Comparison of ENCODE assay signal across 21 cellular contexts in genomic region chr1:15737324-15738319, GRCh38. TPM values are rescaled to one million over a fixed set of nuclear protein-coding genes. Genes with fewer than 3 reads are reported as not detected.
DNase-seq lines count a peak whose midpoint lies in the region; FAIRE-seq and TF ChIP-seq lines count a peak whose summit lies in the region.
"Had no signal": no experiment of that assay in that cellular context is flagged by ENCODE, and none has a peak within 500 bp of the region (broad histone marks: within the 10 kb centered on the region; RNA-seq: fewer than 3 reads in every experiment).

No MANE protein-coding gene starts in this region.

- H3K9ac ChIP-seq in BLaER1 = 0 out of 2 replicates have a peak overlapping the region, but pooled peaks have one; percentile 19

- POLR2A ChIA-PET in RWPE1 (lab: Yijun Ruan, JAX; ENCODE audit: low non-redundant PET) = interaction anchor here (0.6 to 0.7 kb wide), 2 partner anchors 74 to 118 kb away, joined by 3 read pairs; no protein-coding TSS in a partner anchor

- H3K4me3 Mint-ChIP-seq in glutamatergic neuron (ENCODE audit: unreplicated experiment) (no peak overlapping the region), progenitor cell of endocrine pancreas (ENCODE audit: low read depth) (no peak overlapping the region)

- DNase-seq in RWPE1 (ENCODE audit: low spot score) (no peak), glutamatergic neuron (no peak), progenitor cell of endocrine pancreas (ENCODE audit: low spot score, unreplicated experiment) (no peak), GM12892 (ENCODE audit: insufficient read length) (no peak), NCI-H1694 treated with DMSO at 0.1 percent for 48 hours (lab: John Stamatoyannopoulos, UW) (no peak), kidney glomerular epithelial cell (lab: John Stamatoyannopoulos, UW) (no peak)
- DNase-seq in activated naive CD4-positive, alpha-beta T cell treated with Interleukin-2 at 50 U/mL for 16 hours = no peak
- DNase-seq: activated CD4-positive, CD25-positive, alpha-beta regulatory T cell treated with anti-CD3 and anti-CD28 coated beads, Interleukin-2, amount 50 U/mL, for 72 hours; activated CD8-positive, alpha-beta memory T cell treated with anti-CD3 and anti-CD28 coated beads, Interleukin-2, amount 50 U/mL, for 48 hours; activated gamma-delta T cell treated with Interleukin-2 at 50 U/mL for 16 hours; Caco-2; mesenchymal stem cell; ovary; SHP77 treated with DMSO at 0.1 percent for 48 hours; spleen; stimulated activated naive CD4-positive, alpha-beta T cell had no signal

- H3K36me3 Mint-ChIP-seq in glutamatergic neuron (ENCODE audit: unreplicated experiment) = no peaks in the 10 kb centered on the region
- peaks cover 4% of the 10 kb centered on the region for H3K36me3 Mint-ChIP-seq in progenitor cell of endocrine pancreas (ENCODE audit: insufficient read depth)

- peaks cover 28% of the 10 kb centered on the region for H3K36me3 ChIP-seq in BLaER1
- H3K36me3 ChIP-seq: ovary had no signal

- peak overlapping the region; percentile 59 for H3K27ac Mint-ChIP-seq in glutamatergic neuron (ENCODE audit: unreplicated experiment)
- H3K27ac Mint-ChIP-seq in progenitor cell of endocrine pancreas = peak overlapping the region; percentile 87

- H3K9me3 Mint-ChIP-seq in glutamatergic neuron (ENCODE audit: unreplicated experiment) (peaks cover 3% of the 10 kb centered on the region), progenitor cell of endocrine pancreas (ENCODE audit: low read depth) (no peaks in the 10 kb centered on the region)

- peak overlapping the region; percentile 17; the same call in 1 of the 2 replicates for H3K4me2 ChIP-seq in BLaER1

- no peak for FAIRE-seq in GM12892 (lab: Jason Lieb, UNC)

- H3K9me3 ChIP-seq in BLaER1 = no peaks in the 10 kb centered on the region
- H3K9me3 ChIP-seq: Caco-2, ovary, spleen had no signal

- no peak overlapping the region for H3K4me3 ChIP-seq in BLaER1
- H3K4me3 ChIP-seq: ovary, spleen had no signal

- H4K20me1 ChIP-seq in BLaER1 = 0 out of 2 replicates have a peak, but pooled peaks cover 5% of the 10 kb centered on the region

- TF ChIP-seq CTCF in RWPE1 (conservative IDR thresholded peaks at IDR 0.05; ENCODE audit: low read depth) (no peak), glutamatergic neuron (IDR thresholded peaks at IDR 0.05; ENCODE audit: partially characterized antibody, unreplicated experiment) (no peak), progenitor cell of endocrine pancreas (IDR thresholded peaks at IDR 0.05; ENCODE audit: unreplicated experiment) (no peak)

- TF ChIP-seq POLR2A in GM12892 (IDR thresholded peaks at IDR 0.05; ENCODE audit: low read depth, low read length) = no peak

- H3K27me3 ChIP-seq in BLaER1 = no peaks in the 10 kb centered on the region
- H3K27me3 ChIP-seq: ovary, spleen had no signal

- CTCF ChIA-PET in RWPE1 (lab: Yijun Ruan, JAX) = interaction anchor here (0.6 kb wide), 1 partner anchor 90 kb away, joined by 3 read pairs; no protein-coding TSS in a partner anchor

- H3K27me3 Mint-ChIP-seq in glutamatergic neuron (ENCODE audit: unreplicated experiment) (peaks cover 12% of the 10 kb centered on the region), progenitor cell of endocrine pancreas (no peaks in the 10 kb centered on the region)

- peak overlapping the region; percentile 46; the same call in 1 of the 2 replicates for H3K27ac ChIP-seq in BLaER1
- peak overlapping the region; percentile 84 for H3K27ac ChIP-seq in RWPE1
- H3K27ac ChIP-seq: epithelial cell of prostate, ovary had no signal

- peaks cover 7% of the 10 kb centered on the region for H3K4me1 Mint-ChIP-seq in glutamatergic neuron (ENCODE audit: low read depth, unreplicated experiment)
- H3K4me1 Mint-ChIP-seq in progenitor cell of endocrine pancreas (ENCODE audit: low read depth) = peaks cover 16% of the 10 kb centered on the region

- H3K4me1 ChIP-seq in BLaER1 = peaks cover 13% of the 10 kb centered on the region

RNA-seq across cellular contexts. Expression of gene SLC25A34, which starts 1.6 kb away (rescaled TPM):
- total RNA-seq in glutamatergic neuron (ENCODE audit: unreplicated experiment) = 4.1 TPM
- 5.5 and 6.0 TPM in 2 replicates for total RNA-seq in progenitor cell of endocrine pancreas
- 0.17 TPM for polyA plus RNA-seq in GM12892 (2012; ENCODE audit: missing spikeins)

RNA-seq across cellular contexts. Expression of gene TMEM82, which starts 4.7 kb away (rescaled TPM):
- not detected for total RNA-seq in glutamatergic neuron (ENCODE audit: unreplicated experiment)
- total RNA-seq in progenitor cell of endocrine pancreas = 0.44 and 1.4 TPM in 2 replicates
- polyA plus RNA-seq in GM12892 (2012; ENCODE audit: missing spikeins) = not detected
- total RNA-seq: aorta; glomerular endothelial cell; ovary; spleen; T-helper 2 cell treated with Interferon-gamma antibody and Interleukin-4, amounts not matched to agents 100 ng/mL and 5 ng/mL, for 36 hours had no signal
- polyA plus RNA-seq: ovary, spleen had no signal

RNA-seq across cellular contexts. Expression of gene FBLIM1, which starts 21.0 kb away (rescaled TPM):
- total RNA-seq in glutamatergic neuron (ENCODE audit: unreplicated experiment) = 29.9 TPM
- total RNA-seq in progenitor cell of endocrine pancreas = 101 and 105 TPM in 2 replicates
- not detected for polyA plus RNA-seq in GM12892 (2012; ENCODE audit: missing spikeins)
- total RNA-seq: T-helper 2 cell treated with Interferon-gamma antibody and Interleukin-4, amounts not matched to agents 100 ng/mL and 5 ng/mL, for 36 hours had no signal

RNA-seq across cellular contexts. Expression of gene PLEKHM2, which starts 53.5 kb away (rescaled TPM):
- total RNA-seq in glutamatergic neuron (ENCODE audit: unreplicated experiment) (66.9 TPM), progenitor cell of endocrine pancreas (60.1 and 70.4 TPM in 2 replicates)
- polyA plus RNA-seq in GM12892 (2012; ENCODE audit: missing spikeins) = 14.7 TPM
